ENCODE assay signal across 14 cellular contexts in genomic region chr7:90756366-90756765, GRCh38.
DNase-seq lines count a peak whose midpoint lies in the region; ATAC-seq and TF ChIP-seq lines count a peak whose summit lies in the region.
"Had no signal": no experiment of that assay in that cellular context is flagged by ENCODE, and none has a peak within 500 bp of the region (broad histone marks: within the 10 kb centered on the region; RNA-seq: fewer than 3 reads in every experiment).

No MANE protein-coding gene starts in this region.

- H4K20me1 ChIP-seq in DOHH2 (ENCODE audit: control insufficient read depth, insufficient read depth, low read depth, low read length) (no peaks in the 10 kb centered on the region), Karpas-422 (ENCODE audit: insufficient read depth, low read depth, low read length) (no peaks in the 10 kb centered on the region), SU-DHL-6 (ENCODE audit: low read depth, low read length) (no peaks in the 10 kb centered on the region)

- CTCF ChIA-PET in GM10248 (lab: Yijun Ruan, JAX), result interaction anchor here (0.8 to 2.1 kb wide), 3 partner anchors 10 to 47 kb away, joined by 3 to 7 read pairs (median 5); no protein-coding TSS in a partner anchor

- H3K9ac ChIP-seq in Karpas-422 (ENCODE audit: low read length) (peak overlapping the region; percentile 59), SU-DHL-6 (ENCODE audit: low read length) (peak overlapping the region; percentile 36), mesendoderm (ENCODE audit: low read length) (no peak overlapping the region)

- no CpG with 5 or more reads among the region's 1 CpG for WGBS in mesendoderm (ENCODE audit: extremely low coverage, insufficient coverage, low lambda C conversion rate)

- no peak overlapping the region for H3K23ac ChIP-seq in mesendoderm (ENCODE audit: low read length)

- no peak for ATAC-seq in stimulated activated memory B cell treated with anti-CD40 and anti-IgM and Interleukin-4, amounts not matched to agents 10 μg/mL and 1 μg/mL and 100 μg/mL, for 72 hours
- ATAC-seq: A549, K562 had no signal

- H3K4ac ChIP-seq in mesendoderm (ENCODE audit: low read depth, low read length), result no peak overlapping the region

- H2AK5ac ChIP-seq in mesendoderm (ENCODE audit: low read length), result no peak overlapping the region

- H3K36me3 Mint-ChIP-seq in stimulated activated memory B cell treated with anti-CD40 and anti-IgM and Interleukin-4, amounts not matched to agents 10 μg/mL and 1 μg/mL and 100 μg/mL, for 72 hours, result peaks cover 51% of the 10 kb centered on the region
- H3K36me3 Mint-ChIP-seq: CD4-positive, CD25-positive, alpha-beta regulatory T cell had no signal

- no peak overlapping the region for H4K5ac ChIP-seq in mesendoderm (ENCODE audit: low read length)

- DNase-seq in Karpas-422 (peak; percentile 71), GM10248 (ENCODE audit: extremely low spot score) (no peak), mesendoderm (no peak)
- no peak for DNase-seq in effector memory CD4-positive, alpha-beta T cell
- DNase-seq: CD4-positive, CD25-positive, alpha-beta regulatory T cell; DMS79; EL had no signal

- H3K36me3 ChIP-seq in DOHH2 (ENCODE audit: control insufficient read depth, low read length), result peaks cover 93% of the 10 kb centered on the region
- H3K36me3 ChIP-seq in Karpas-422 (ENCODE audit: insufficient read depth, low read length), result peaks cover 4% of the 10 kb centered on the region
- H3K36me3 ChIP-seq in SU-DHL-6 (ENCODE audit: low read length), result peaks cover 36% of the 10 kb centered on the region
- no peaks in the 10 kb centered on the region for H3K36me3 ChIP-seq in effector memory CD4-positive, alpha-beta T cell (ENCODE audit: control insufficient read depth, insufficient read depth, low read length)
- no peaks in the 10 kb centered on the region for H3K36me3 ChIP-seq in mesendoderm (ENCODE audit: control insufficient read depth, insufficient read depth, low read length)
- H3K36me3 ChIP-seq: HAP-1 had no signal

- H4K8ac ChIP-seq in mesendoderm (ENCODE audit: low read depth, low read length), result no peak overlapping the region

- no peak overlapping the region for H2BK15ac ChIP-seq in mesendoderm (replicated peaks; ENCODE audit: low read depth)

- peak overlapping the region; percentile 76 for H3K27ac ChIP-seq in DOHH2 (ENCODE audit: low read depth, low read length)
- H3K27ac ChIP-seq in Karpas-422 (ENCODE audit: low read length), result peak overlapping the region; percentile 93
- H3K27ac ChIP-seq in SU-DHL-6 (ENCODE audit: low read depth, low read length), result peak overlapping the region; percentile 85
- H3K27ac ChIP-seq in effector memory CD4-positive, alpha-beta T cell (ENCODE audit: insufficient read depth, low read length, poor library complexity, severe bottlenecking), result no peak overlapping the region
- no peak overlapping the region for H3K27ac ChIP-seq in mesendoderm (ENCODE audit: low read depth, low read length)
- H3K27ac ChIP-seq: A549, HL-60 had no signal

- H3F3A ChIP-seq in DOHH2 (ENCODE audit: control insufficient read depth, insufficient read depth) (peaks cover 42% of the 10 kb centered on the region), SU-DHL-6 (ENCODE audit: insufficient read depth) (peaks cover 58% of the 10 kb centered on the region)

- H3K4me3 ChIP-seq in DOHH2 (ENCODE audit: low read length), result peak overlapping the region; percentile 55
- peak overlapping the region; percentile 3; the same call in 1 of the 2 replicates for H3K4me3 ChIP-seq in Karpas-422 (ENCODE audit: low read length)
- peak overlapping the region; percentile 4 for H3K4me3 ChIP-seq in SU-DHL-6 (ENCODE audit: insufficient read depth, low read length, poor library complexity, severe bottlenecking)
- no peak overlapping the region for H3K4me3 ChIP-seq in effector memory CD4-positive, alpha-beta T cell (ENCODE audit: insufficient read depth, low read depth, low read length, poor library complexity, severe bottlenecking)
- H3K4me3 ChIP-seq in mesendoderm (ENCODE audit: low read length), result no peak overlapping the region
- H3K4me3 ChIP-seq: A549, HAP-1, K562 had no signal

- H3K9me3 ChIP-seq in DOHH2 (ENCODE audit: control insufficient read depth, insufficient read depth, low read length) (peaks cover 3% of the 10 kb centered on the region; the same call in 1 of the 2 replicates), Karpas-422 (ENCODE audit: low read length) (no peaks in the 10 kb centered on the region), SU-DHL-6 (ENCODE audit: insufficient read depth, low read length) (peaks cover 3% of the 10 kb centered on the region; the same call in 1 of the 2 replicates)
- no peaks in the 10 kb centered on the region for H3K9me3 ChIP-seq in effector memory CD4-positive, alpha-beta T cell (ENCODE audit: control insufficient read depth, low read length)
- H3K9me3 ChIP-seq: A549, HAP-1 had no signal

- H3K79me1 ChIP-seq in mesendoderm (ENCODE audit: low read length), result no peaks in the 10 kb centered on the region

- H3K27ac Mint-ChIP-seq in stimulated activated memory B cell treated with anti-CD40 and anti-IgM and Interleukin-4, amounts not matched to agents 10 μg/mL and 1 μg/mL and 100 μg/mL, for 72 hours, result peak overlapping the region; percentile 81
- H3K27ac Mint-ChIP-seq: CD4-positive, CD25-positive, alpha-beta regulatory T cell had no signal

- no peak for TF ChIP-seq CTCF in DOHH2 (IDR thresholded peaks at IDR 0.05; ENCODE audit: low read depth, low read length, poor library complexity, severe bottlenecking)
- TF ChIP-seq CTCF in SU-DHL-6 (IDR thresholded peaks at IDR 0.05; ENCODE audit: insufficient read depth, low read length, poor library complexity, severe bottlenecking), result no peak
- no peak for TF ChIP-seq CTCF in GM10248 (IDR thresholded peaks at IDR 0.05; ENCODE audit: control extremely low read depth, extremely low read depth, low read depth, missing control alignments)

- H3K9me3 Mint-ChIP-seq in stimulated activated memory B cell treated with anti-CD40 and anti-IgM and Interleukin-4, amounts not matched to agents 10 μg/mL and 1 μg/mL and 100 μg/mL, for 72 hours, result no peaks in the 10 kb centered on the region

- H3K4me1 ChIP-seq in DOHH2 (ENCODE audit: control insufficient read depth, low read length), result peaks cover 100% of the 10 kb centered on the region
- peaks cover 99% of the 10 kb centered on the region for H3K4me1 ChIP-seq in Karpas-422 (ENCODE audit: low read length)
- H3K4me1 ChIP-seq in effector memory CD4-positive, alpha-beta T cell (ENCODE audit: control insufficient read depth, insufficient read depth, low read length, poor library complexity, severe bottlenecking), result no peaks in the 10 kb centered on the region
- H3K4me1 ChIP-seq in mesendoderm (ENCODE audit: control insufficient read depth, low read depth, low read length), result no peaks in the 10 kb centered on the region
- H3K4me1 ChIP-seq: A549, HAP-1 had no signal

- POLR2A ChIA-PET in GM10248 (lab: Yijun Ruan, JAX), result no interaction called here

- H2AFZ ChIP-seq in Karpas-422 (ENCODE audit: low read length) (no peak overlapping the region), SU-DHL-6 (ENCODE audit: low read depth, low read length, severe bottlenecking) (no peak overlapping the region)

- no peak overlapping the region for H3K18ac ChIP-seq in mesendoderm (ENCODE audit: low read length)

- peaks cover 97% of the 10 kb centered on the region for H3K79me2 ChIP-seq in DOHH2 (ENCODE audit: control insufficient read depth, low read length)
- H3K79me2 ChIP-seq in Karpas-422 (ENCODE audit: low read length), result peaks cover 58% of the 10 kb centered on the region
- peaks cover 99% of the 10 kb centered on the region for H3K79me2 ChIP-seq in SU-DHL-6 (ENCODE audit: insufficient read depth, low read length)
- H3K79me2 ChIP-seq in mesendoderm (ENCODE audit: control insufficient read depth, insufficient read depth, low read length), result no peaks in the 10 kb centered on the region

- H3K27me3 Mint-ChIP-seq in stimulated activated memory B cell treated with anti-CD40 and anti-IgM and Interleukin-4, amounts not matched to agents 10 μg/mL and 1 μg/mL and 100 μg/mL, for 72 hours, result no peaks in the 10 kb centered on the region
- H3K27me3 Mint-ChIP-seq: CD4-positive, CD25-positive, alpha-beta regulatory T cell had no signal

- H3K4me2 ChIP-seq in DOHH2 (ENCODE audit: low read length) (peak overlapping the region; percentile 71), Karpas-422 (ENCODE audit: low read depth, low read length, poor library complexity, severe bottlenecking) (peak overlapping the region; percentile 52), SU-DHL-6 (ENCODE audit: low read depth, low read length, poor library complexity, severe bottlenecking) (peak overlapping the region; percentile 63), mesendoderm (ENCODE audit: low read length) (no peak overlapping the region)
- H3K4me2 ChIP-seq: A549 had no signal

- H3K27me3 ChIP-seq in DOHH2 (ENCODE audit: control insufficient read depth, low read length), result no peaks in the 10 kb centered on the region
- H3K27me3 ChIP-seq in Karpas-422 (ENCODE audit: low read length), result no peaks in the 10 kb centered on the region
- no peaks in the 10 kb centered on the region for H3K27me3 ChIP-seq in SU-DHL-6 (ENCODE audit: low read length)
- no peaks in the 10 kb centered on the region for H3K27me3 ChIP-seq in effector memory CD4-positive, alpha-beta T cell (replicated peaks; ENCODE audit: control insufficient read depth, insufficient read depth, low read length, poor library complexity, severe bottlenecking)
- no peaks in the 10 kb centered on the region for H3K27me3 ChIP-seq in mesendoderm (ENCODE audit: insufficient read depth, low read length, poor library complexity)

- H3K4me1 Mint-ChIP-seq in stimulated activated memory B cell treated with anti-CD40 and anti-IgM and Interleukin-4, amounts not matched to agents 10 μg/mL and 1 μg/mL and 100 μg/mL, for 72 hours, result peaks cover 85% of the 10 kb centered on the region
- H3K4me1 Mint-ChIP-seq: CD4-positive, CD25-positive, alpha-beta regulatory T cell had no signal

- H2BK120ac ChIP-seq in mesendoderm (ENCODE audit: low read depth, low read length), result no peak overlapping the region

- no peak overlapping the region for H2BK5ac ChIP-seq in mesendoderm (ENCODE audit: low read length)

- H3K9me2 ChIP-seq in DOHH2 (replicated peaks; ENCODE audit: control insufficient read depth, low read length) (no peaks in the 10 kb centered on the region), Karpas-422 (replicated peaks; ENCODE audit: insufficient read depth, low read length) (no peaks in the 10 kb centered on the region), SU-DHL-6 (replicated peaks; ENCODE audit: insufficient read depth, low read length) (no peaks in the 10 kb centered on the region)

- H3K4me3 Mint-ChIP-seq in stimulated activated memory B cell treated with anti-CD40 and anti-IgM and Interleukin-4, amounts not matched to agents 10 μg/mL and 1 μg/mL and 100 μg/mL, for 72 hours, result no peak overlapping the region
- H3K4me3 Mint-ChIP-seq: CD4-positive, CD25-positive, alpha-beta regulatory T cell had no signal

- no peak overlapping the region for H3K56ac ChIP-seq in mesendoderm (ENCODE audit: low read length)

Comparison
In these comparisons a context has a peak if more than half of its experiments do, and no peak if none do; other contexts are left out.
1. H3K27ac ChIP-seq: peak in DOHH2 (single experiment), Karpas-422 (single experiment) and SU-DHL-6 (single experiment); none in effector memory CD4-positive, alpha-beta T cell (single experiment) and mesendoderm (single experiment).
2. H3K4me3 ChIP-seq: peak in DOHH2 (single experiment), Karpas-422 (single experiment) and SU-DHL-6 (single experiment); none in effector memory CD4-positive, alpha-beta T cell (single experiment) and mesendoderm (single experiment).